Comparison of ENCODE assay signal across 8 cellular contexts in the genomic region with DNA sequence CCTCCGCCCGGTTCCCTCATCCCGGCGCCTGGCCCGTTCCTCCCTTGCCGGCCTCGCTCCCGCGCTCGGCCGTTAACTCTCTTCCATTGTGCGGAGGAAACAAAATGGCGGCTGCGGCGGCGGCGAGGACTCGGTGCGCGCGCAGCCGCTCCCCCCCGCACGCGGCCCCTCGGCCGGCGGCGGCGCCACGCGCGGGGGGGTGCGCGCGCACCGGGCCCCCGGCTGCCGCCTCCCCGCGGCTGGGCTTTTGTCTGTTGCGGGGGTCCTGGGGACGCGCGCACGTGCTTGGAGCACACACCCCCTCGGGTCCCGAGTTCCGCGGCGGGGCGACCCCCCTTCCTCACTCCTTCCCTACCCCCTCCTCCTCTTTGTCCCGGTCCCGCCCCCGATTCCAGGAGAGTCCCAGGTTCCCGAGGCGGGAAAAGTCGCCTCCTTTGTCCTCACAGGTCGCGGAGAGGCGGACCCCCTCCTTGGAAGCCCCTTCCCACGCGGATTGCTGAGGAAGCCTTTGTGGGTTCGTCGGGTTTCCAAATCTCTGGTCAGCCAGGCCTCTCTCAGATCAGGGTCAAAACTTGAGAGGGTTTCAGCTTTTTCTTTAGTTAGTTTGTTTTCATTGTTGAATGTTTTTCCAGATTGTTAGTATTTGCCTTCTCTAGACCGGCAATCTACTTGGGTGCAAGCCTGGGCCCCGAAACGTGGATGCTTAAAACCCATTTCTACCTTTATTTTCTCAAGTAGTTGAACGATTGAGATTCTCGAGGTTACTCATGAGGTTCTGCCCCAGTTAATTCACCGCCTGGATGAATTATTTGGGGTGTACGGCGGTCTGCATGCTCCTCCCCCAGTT. TPM values are rescaled to one million over a fixed set of nuclear protein-coding genes. Genes with fewer than 3 reads are reported as not detected.
DNase-seq lines count a peak whose midpoint lies in the region; ATAC-seq and TF ChIP-seq lines count a peak whose summit lies in the region.

No MANE protein-coding gene starts in this region.

- peak overlapping the region; percentile 78 for H2BK120ac ChIP-seq in H9 (ENCODE audit: low read depth, low read length, poor library complexity, severe bottlenecking)

- peak overlapping the region; percentile 98 for H3K18ac ChIP-seq in H9 (ENCODE audit: insufficient read length, low read depth, low read length)

- H3K27me3 Mint-ChIP-seq in H9 (ENCODE audit: low read depth) = peaks cover 4% of the 10 kb centered on the region; the same call in 1 of the 2 replicates
- peaks cover 1% of the 10 kb centered on the region for H3K27me3 Mint-ChIP-seq in activated B cell treated with CpG ODN at 0.5 μM for 24 hours

- peak overlapping the region; percentile 75 for H3K4me3 ChIP-seq in lower leg skin (ENCODE audit: low read depth, poor library complexity, severe bottlenecking)

- POLR2A ChIA-PET in activated B cell treated with CpG ODN at 0.5 μM for 24 hours (lab: Charles Lee) = interaction anchor here (0.7 to 1.4 kb wide), 2 partner anchors 14 to 62 kb away, joined by 4 to 8 read pairs; no protein-coding TSS in a partner anchor

- no peaks in the 10 kb centered on the region for H4K20me1 ChIP-seq in H9 (ENCODE audit: control insufficient read depth, insufficient read depth, insufficient read length)

- H3K4me1 ChIP-seq in H9 (ENCODE audit: insufficient read depth, low read length) = no peaks in the 10 kb centered on the region; the same call in 1 of the 2 replicates

- H3K9ac ChIP-seq in H9 (ENCODE audit: extremely low read depth, insufficient read length, low read length) = peak overlapping the region; percentile 100

- no peak overlapping the region for H2BK20ac ChIP-seq in H9 (ENCODE audit: low read depth, low read length, poor library complexity, severe bottlenecking)

- peak overlapping the region; percentile 64 for H4K91ac ChIP-seq in H9 (ENCODE audit: insufficient read length, low read depth, low read length)

- peak overlapping the region; percentile 93 to 96 for H3K4me3 Mint-ChIP-seq in H9
- peak overlapping the region; percentile 95 for H3K4me3 Mint-ChIP-seq in activated B cell treated with CpG ODN at 0.5 μM for 24 hours

- peak overlapping the region; percentile 95 for H3K14ac ChIP-seq in H9 (ENCODE audit: insufficient read depth, low read length)

- no peaks in the 10 kb centered on the region for H3K79me1 ChIP-seq in H9 (ENCODE audit: insufficient read depth, low read depth, low read length, poor library complexity, severe bottlenecking)

- peaks cover 50% of the 10 kb centered on the region for H3K79me2 ChIP-seq in H9 (ENCODE audit: insufficient read depth, low read length)

- H3K23me2 ChIP-seq in H9 (ENCODE audit: insufficient read length, low read depth, low read length, poor library complexity, severe bottlenecking) = peaks cover 6% of the 10 kb centered on the region

- H3K4me1 Mint-ChIP-seq in H9 (peaks cover 22 to 38% of the 10 kb centered on the region in 2 experiments), activated B cell treated with CpG ODN at 0.5 μM for 24 hours (peaks cover 54% of the 10 kb centered on the region)

- peak; percentile 56 for DNase-seq in EH (ENCODE audit: low read depth)
- peak; percentile 85 for DNase-seq in H9
- DNase-seq in NCI-H1092 treated with DMSO at 0.1 percent for 48 hours (lab: John Stamatoyannopoulos, UW) = peak; percentile 77
- DNase-seq in activated B cell treated with CpG ODN at 0.5 μM for 24 hours = no peak
- peak; percentile 64 for DNase-seq in dermis blood vessel endothelial cell
- peak; percentile 41 to 93 for DNase-seq in lower leg skin (ENCODE audit: low spot score in 2 of 2)
- peak; percentile 31 to 53 (median 45) for DNase-seq in stimulated activated CD4-positive, alpha-beta T cell treated with anti-CD3 and anti-CD28 coated beads, TNF-alpha, amount 100 ng/mL, for 48 hours (ENCODE audit: low read depth in 3 of 3)
- no peak for DNase-seq in OCI-M2 (lab: John Stamatoyannopoulos, UW; ENCODE audit: unreplicated experiment)

- no peak overlapping the region for H2AFZ ChIP-seq in H9 (ENCODE audit: low read length)

- H2BK5ac ChIP-seq in H9 (ENCODE audit: insufficient read length, low read length) = no peak overlapping the region

- no peak overlapping the region for H4K8ac ChIP-seq in H9 (replicated peaks; ENCODE audit: insufficient read length, low read depth, low read length)

- H4K5ac ChIP-seq in H9 (ENCODE audit: insufficient read length, low read depth, low read length) = peak overlapping the region; percentile 94

- H3K27me3 ChIP-seq in H9 (ENCODE audit: insufficient read depth, low read length) = no peaks in the 10 kb centered on the region

- H3K9me3 Mint-ChIP-seq in H9 (no peaks in the 10 kb centered on the region; a peak in 1 of 5 replicates), activated B cell treated with CpG ODN at 0.5 μM for 24 hours (no peaks in the 10 kb centered on the region)

- peak; percentile 12 for ATAC-seq in activated B cell treated with CpG ODN at 0.5 μM for 24 hours (ENCODE audit: low read depth)

- H2BK12ac ChIP-seq in H9 (ENCODE audit: insufficient read length, low read depth, low read length) = no peak overlapping the region

- H3K27ac Mint-ChIP-seq in H9 = peak overlapping the region; percentile 98 to 99 (median 98)
- peak overlapping the region; percentile 99 for H3K27ac Mint-ChIP-seq in activated B cell treated with CpG ODN at 0.5 μM for 24 hours

- peak overlapping the region; percentile 58 for H2AK5ac ChIP-seq in H9 (ENCODE audit: insufficient read length, low read length)

- intact Hi-C loops in activated B cell treated with CpG ODN at 0.5 μM for 24 hours (cut with micrococcal nuclease) (loop anchor here (2.0 to 5.0 kb wide), 5 partner anchors 182 to 418 kb away; partner anchors contain the start of genes CARM1, CDC37 and TMED1), lower leg skin (cut with DNase I; ENCODE audit: low total_unique reads) (no loop called here)

- no CpG with 5 or more reads among the region's 73 CpGs for WGBS in H9 (ENCODE audit: extremely low coverage, insufficient read length, low lambda C conversion rate)
- 0 to 1% methylated on average over 49 to 70 of the region's 73 CpGs for WGBS in lower leg skin, 2 donors

- H3K4ac ChIP-seq in H9 (ENCODE audit: low read depth, low read length) = peak overlapping the region; percentile 49; the same call in 1 of the 2 replicates

- H3K4me2 ChIP-seq in H9 (ENCODE audit: insufficient read depth, insufficient read length, low read length) = peak overlapping the region; percentile 94

- H3K36me3 Mint-ChIP-seq in H9 (ENCODE audit: insufficient read depth in 1 of 3, low read depth in 3 of 3) = peaks cover 32 to 51% (median 51%) of the 10 kb centered on the region in 3 experiments
- peaks cover 31% of the 10 kb centered on the region for H3K36me3 Mint-ChIP-seq in activated B cell treated with CpG ODN at 0.5 μM for 24 hours (ENCODE audit: low read depth)

- no peaks in the 10 kb centered on the region for H3K9me3 ChIP-seq in H9 (ENCODE audit: control insufficient read depth, low read depth, low read length)

- no peak for TF ChIP-seq CTCF in H9 (conservative IDR thresholded peaks at IDR 0.05)
- no peak for TF ChIP-seq CTCF in activated B cell treated with CpG ODN at 0.5 μM for 24 hours (IDR thresholded peaks at IDR 0.05)
- no peak for TF ChIP-seq CTCF in lower leg skin (IDR thresholded peaks at IDR 0.05)

- H3K23ac ChIP-seq in H9 (ENCODE audit: insufficient read length, low read depth, low read length) = no peak overlapping the region

- H3T11ph ChIP-seq in H9 (ENCODE audit: low read length) = peak overlapping the region; percentile 69

- no peak for TF ChIP-seq POLR2A in lower leg skin (IDR thresholded peaks at IDR 0.05)

- peak overlapping the region; percentile 60 for H3K56ac ChIP-seq in H9 (ENCODE audit: insufficient read length, low read depth, low read length)

- CTCF ChIA-PET in activated B cell treated with CpG ODN at 0.5 μM for 24 hours (lab: Charles Lee) = interaction anchor here (1.9 kb wide), 1 partner anchor 73 kb away, joined by 6 read pairs; no protein-coding TSS in a partner anchor

- H2BK15ac ChIP-seq in H9 (ENCODE audit: low read depth, low read length) = no peak overlapping the region

- H3K27ac ChIP-seq in H9 (ENCODE audit: insufficient read length, low read depth, low read length) = peak overlapping the region; percentile 75

RNA-seq across cellular contexts. Expression of gene ILF3, which starts 0.7 kb away (rescaled TPM):
- 787 and 841 TPM in 2 replicates for total RNA-seq in H9 (2021)
- 373 and 399 TPM in 2 replicates for total RNA-seq in activated B cell treated with CpG ODN at 0.5 μM for 24 hours
- 85.8 and 190 TPM in 2 replicates for total RNA-seq in dermis blood vessel endothelial cell
- total RNA-seq in lower leg skin = 100 to 1,000 TPM in 2 of 4 donors, 10 to 100 TPM in 2; 71.8 to 122 (median 97.3) TPM

RNA-seq across cellular contexts. Expression of gene SLC44A2, which starts 29.5 kb away (rescaled TPM):
- total RNA-seq in H9 (2021) (111 and 121 TPM in 2 replicates), activated B cell treated with CpG ODN at 0.5 μM for 24 hours (195 and 213 TPM in 2 replicates), dermis blood vessel endothelial cell (67.7 and 132 TPM in 2 replicates), lower leg skin (100 to 1,000 TPM; 100 to 180 (median 129) TPM)

RNA-seq across cellular contexts. Expression of gene QTRT1, which starts 46.4 kb away (rescaled TPM):
- 63.1 and 63.6 TPM in 2 replicates for total RNA-seq in H9 (2021)
- total RNA-seq in activated B cell treated with CpG ODN at 0.5 μM for 24 hours = 69.4 and 74.9 TPM in 2 replicates
- total RNA-seq in dermis blood vessel endothelial cell = 23.1 and 26.4 TPM in 2 replicates
- total RNA-seq in lower leg skin = 10 to 100 TPM; 25.1 to 33.7 (median 31.0) TPM

Comparison
In these comparisons a context has a peak if more than half of its experiments do, and no peak if none do; other contexts are left out.
1. DNase-seq: peak in EH (single experiment), H9 (single experiment), NCI-H1092 treated with DMSO at 0.1 percent for 48 hours (single experiment), dermis blood vessel endothelial cell (single experiment), lower leg skin (2 of 2) and stimulated activated CD4-positive, alpha-beta T cell treated with anti-CD3 and anti-CD28 coated beads, TNF-alpha, amount 100 ng/mL, for 48 hours (3 of 3); none in activated B cell treated with CpG ODN at 0.5 μM for 24 hours (single experiment) and OCI-M2 (single experiment).